In the genomic region with DNA sequence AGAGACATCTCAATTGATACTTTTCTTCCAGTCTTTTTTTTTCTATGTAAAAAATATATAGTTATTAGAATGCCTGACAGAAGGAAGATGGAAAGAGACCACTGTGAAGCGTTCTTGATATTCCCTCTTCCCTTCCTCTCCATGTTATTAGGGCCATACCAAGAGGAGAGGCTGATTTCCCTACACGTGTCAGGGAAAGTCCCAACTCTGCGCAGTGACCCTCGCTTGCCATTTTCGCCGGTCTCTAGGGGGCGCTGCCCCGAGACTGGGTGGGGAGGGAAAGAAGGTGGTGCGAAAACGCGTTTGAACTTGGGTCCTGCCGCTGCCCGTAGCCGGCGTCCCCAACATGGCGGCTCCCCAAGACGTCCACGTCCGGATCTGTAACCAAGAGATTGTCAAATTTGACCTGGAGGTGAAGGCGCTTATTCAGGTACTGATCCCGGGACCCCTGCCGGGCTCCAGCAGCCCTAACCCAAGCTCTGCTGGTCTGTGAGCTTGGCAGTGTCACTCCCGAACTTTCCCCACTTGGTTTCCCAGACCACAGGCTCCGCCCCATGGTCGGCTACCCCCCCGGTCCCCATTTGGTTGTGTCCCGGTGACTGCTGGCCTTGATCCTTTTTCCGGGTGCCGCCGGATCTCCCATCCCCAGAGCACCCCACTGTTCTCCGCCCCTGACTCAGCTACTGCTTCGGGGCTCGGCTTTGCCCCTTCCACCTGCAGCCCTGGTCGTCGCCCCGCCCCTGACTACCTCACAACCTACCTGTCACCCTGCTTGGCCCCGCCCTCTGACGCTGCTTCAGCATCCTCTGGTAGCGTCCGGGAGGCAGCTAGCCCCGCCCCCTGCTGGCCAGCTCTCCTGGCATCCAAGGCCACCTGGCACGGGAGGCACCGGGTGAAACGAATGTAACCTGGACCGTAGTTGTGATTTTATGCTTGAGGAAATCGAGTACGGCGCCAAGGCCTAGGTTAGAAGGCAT, we compare ENCODE assay signal across 1 cellular context.
TF ChIP-seq lines count a peak whose summit lies in the region.

A gene with protein sequence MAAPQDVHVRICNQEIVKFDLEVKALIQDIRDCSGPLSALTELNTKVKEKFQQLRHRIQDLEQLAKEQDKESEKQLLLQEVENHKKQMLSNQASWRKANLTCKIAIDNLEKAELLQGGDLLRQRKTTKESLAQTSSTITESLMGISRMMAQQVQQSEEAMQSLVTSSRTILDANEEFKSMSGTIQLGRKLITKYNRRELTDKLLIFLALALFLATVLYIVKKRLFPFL (plus strand): TSS at position 332 of the 977 bp plus-strand sequence. CDS start 15 bp downstream, at position 347.

TF ChIP-seq in GM23338, 12 proteins besides CTCF, POLR2A, EP300 and RAD21:
- TF ChIP-seq STAT1 (IDR thresholded peaks at IDR 0.05; ENCODE audit: unreplicated experiment) (no peak), CREB1 (CRISPR knock-in tag; IDR thresholded peaks at IDR 0.05; ENCODE audit: low read depth) (peak; percentile 83), EZH2phosphoT487 (IDR thresholded peaks at IDR 0.05; ENCODE audit: unreplicated experiment) (no peak), NANOG (IDR thresholded peaks at IDR 0.05; ENCODE audit: borderline replicate concordance) (no peak), REST (IDR thresholded peaks at IDR 0.05; ENCODE audit: unreplicated experiment) (no peak), ZNF462 (CRISPR knock-in tag; IDR thresholded peaks at IDR 0.05) (no peak), ZNF331 (CRISPR knock-in tag; IDR thresholded peaks at IDR 0.05; ENCODE audit: low read depth) (no peak), POLR2AphosphoS5 (IDR thresholded peaks at IDR 0.05; ENCODE audit: low read depth) (peak; percentile 50)
TF ChIP-seq in GM23338: peak in this region for 2.
